ENCODE assay signal across 6 cellular contexts in the genomic region with DNA sequence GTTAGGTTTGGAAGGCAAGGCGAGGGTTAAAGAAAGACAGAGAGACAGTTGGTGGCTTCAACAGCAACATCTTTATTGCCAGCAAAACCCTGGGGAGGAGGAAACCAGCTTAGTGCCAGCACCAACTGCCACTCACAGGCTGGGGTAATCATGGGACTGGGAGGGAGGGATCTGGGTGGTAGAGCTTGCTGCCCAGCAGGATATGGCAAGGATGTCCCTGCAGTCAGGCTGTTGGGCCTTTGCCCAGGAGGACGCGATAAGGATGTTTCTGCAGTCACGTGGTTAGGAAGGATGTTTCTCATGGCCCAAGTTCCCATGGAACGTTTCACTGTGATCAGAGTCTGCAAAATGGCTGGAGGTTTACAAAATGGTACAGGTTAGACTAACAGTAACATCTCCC.
DNase-seq lines count a peak whose midpoint lies in the region; ATAC-seq, FAIRE-seq and TF ChIP-seq lines count a peak whose summit lies in the region.
"Not testable (repeated sequence)": the region's sequence is repeated elsewhere in the genome, so short reads cannot be mapped to it uniquely, and the experiment has no call there.

No MANE protein-coding gene starts in this region.

- not testable (repeated sequence) for H3K4me1 ChIP-seq in astrocyte (ENCODE audit: insufficient read depth, low read length); K562 (replicated peaks in 1 of 2; ENCODE audit: control insufficient read depth in 2 of 2, insufficient read depth in 2 of 2, low read length in 2 of 2); right cardiac atrium (ENCODE audit: control insufficient read depth, insufficient read depth, low read length); testis

- not testable (repeated sequence) for H3K9me1 ChIP-seq in K562 (ENCODE audit: control insufficient read depth, insufficient read depth, low read length)

- H3K4me2 ChIP-seq in astrocyte (ENCODE audit: low read length); K562 (ENCODE audit: insufficient read depth, low read length): not testable (repeated sequence)

- POLR2A ChIA-PET in K562 (lab: Yijun Ruan, JAX) = not testable (repeated sequence)

- CTCF ChIA-PET in K562 (lab: Yijun Ruan, JAX; ENCODE audit: low intra/inter-chr PET ratio) = not testable (repeated sequence)

- not testable (repeated sequence) for H3K9me3 Mint-ChIP-seq in astrocyte (ENCODE audit: unreplicated experiment)

- TF ChIP-seq POLR2A in K562 (conservative IDR thresholded peaks at IDR 0.05); testis (IDR thresholded peaks at IDR 0.05): not testable (repeated sequence)

- H3K27me3 ChIP-seq in MG63; astrocyte (ENCODE audit: insufficient read depth, low read length); K562 (ENCODE audit: control insufficient read depth in 2 of 2, insufficient read depth in 2 of 2, low read length in 2 of 2); right cardiac atrium (ENCODE audit: control insufficient read depth, insufficient read depth); testis: not testable (repeated sequence)

- TF ChIP-seq CTCF in astrocyte (IDR thresholded peaks at IDR 0.05; ENCODE audit: insufficient read depth, low read depth, low read length); K562 (IDR thresholded peaks at IDR 0.05 in 2 of 3, conservative IDR thresholded peaks at IDR 0.05 in 1 of 3; ENCODE audit: insufficient read depth in 2 of 3, low read depth in 1 of 3, low read length in 3 of 3); testis (IDR thresholded peaks at IDR 0.05): not testable (repeated sequence)

- H3K4me3 ChIP-seq in MG63; astrocyte (ENCODE audit: insufficient read depth, low read depth, low read length); K562; right cardiac atrium (ENCODE audit: low read length); testis: not testable (repeated sequence)

- H3K27me3 Mint-ChIP-seq in astrocyte (ENCODE audit: low read depth, unreplicated experiment) = not testable (repeated sequence)

- H3K27ac ChIP-seq in astrocyte (ENCODE audit: low read depth, low read length); K562 (ENCODE audit: extremely low read depth, low read depth, low read length); right cardiac atrium (ENCODE audit: low read length); testis: not testable (repeated sequence)

- not testable (repeated sequence) for H3K79me2 ChIP-seq in astrocyte (ENCODE audit: insufficient read depth, low read length); K562 (ENCODE audit: control insufficient read depth, insufficient read depth, low read length)

- H4K20me1 ChIP-seq in astrocyte (ENCODE audit: insufficient read depth, low read length); K562 (replicated peaks; ENCODE audit: control insufficient read depth, insufficient read depth, low read length): not testable (repeated sequence)

- not testable (repeated sequence) for BruUV-seq in K562 (replicated peaks; lab: Mats Ljungman, UMichigan)

- 0% methylated on average over 1 of the region's 5 CpGs for WGBS in K562 (ENCODE audit: insufficient coverage, low coverage, missing lambda C conversion rate)
- WGBS in right cardiac atrium = 50% methylated on average over 5 of the region's 5 CpGs
- WGBS in testis, 2 donors = 28 to 73% methylated on average over 3 to 5 of the region's 5 CpGs

- not testable (repeated sequence) for TF ChIP-seq RAD21 in K562 (CRISPR knock-in tag; conservative IDR thresholded peaks at IDR 0.05 in 1 of 2, IDR thresholded peaks at IDR 0.05 in 1 of 2)

- H3K9me3 ChIP-seq in MG63; astrocyte (ENCODE audit: insufficient read depth, low read depth, low read length); K562 (replicated peaks; ENCODE audit: control insufficient read depth, insufficient read depth, low read depth, low read length); right cardiac atrium (ENCODE audit: control insufficient read depth, low read length); testis: not testable (repeated sequence)

- H3K36me3 Mint-ChIP-seq in astrocyte (ENCODE audit: low read depth, unreplicated experiment) = not testable (repeated sequence)

- not testable (repeated sequence) for H3K4me1 Mint-ChIP-seq in astrocyte (ENCODE audit: low read depth, unreplicated experiment)

- not testable (repeated sequence) for H3K9ac ChIP-seq in astrocyte (ENCODE audit: low read length); K562 (ENCODE audit: insufficient read depth in 1 of 2, low read depth in 2 of 2, low read length in 2 of 2)

- H3K36me3 ChIP-seq in MG63; astrocyte (ENCODE audit: insufficient read depth, low read length); K562 (ENCODE audit: control insufficient read depth, insufficient read depth, low read length); testis (ENCODE audit: low read depth, missing control alignments): not testable (repeated sequence)

- in situ Hi-C loops in K562 (cut with MboI) = not testable (repeated sequence)

- peak; percentile 23 for DNase-seq in MG63
- DNase-seq in astrocyte (ENCODE audit: low read depth); K562 (ENCODE audit: extremely low read depth in 1 of 4, low spot score in 3 of 4); right cardiac atrium: not testable (repeated sequence)
- DNase-seq in left cardiac atrium = peak; percentile 35
- peak; percentile 57 for DNase-seq in testis

- intact Hi-C loops in K562 (cut with micrococcal nuclease); left cardiac atrium (cut with DNase I); right cardiac atrium (cut with DNase I); testis (cut with DNase I; ENCODE audit: low total_unique reads): not testable (repeated sequence)

- ATAC-seq in K562, left cardiac atrium: not testable (repeated sequence)
- peak; percentile 26 to 59 for ATAC-seq in right cardiac atrium

- H2AFZ ChIP-seq in astrocyte (ENCODE audit: low read depth, low read length); K562 (ENCODE audit: low read depth, low read length): not testable (repeated sequence)

- not testable (repeated sequence) for FAIRE-seq in astrocyte (lab: Jason Lieb, UNC); K562 (lab: Jason Lieb, UNC)

- TF ChIP-seq EP300 in K562 (IDR thresholded peaks at IDR 0.05; ENCODE audit: low read length) = not testable (repeated sequence)

- H3K27ac Mint-ChIP-seq in astrocyte (ENCODE audit: unreplicated experiment) = peak overlapping the region; percentile 77

- not testable (repeated sequence) for H3K4me3 Mint-ChIP-seq in astrocyte (ENCODE audit: unreplicated experiment)

TF ChIP-seq in K562, 482 proteins besides CTCF, POLR2A, EP300 and RAD21:
- TF ChIP-seq, protein P1, sequence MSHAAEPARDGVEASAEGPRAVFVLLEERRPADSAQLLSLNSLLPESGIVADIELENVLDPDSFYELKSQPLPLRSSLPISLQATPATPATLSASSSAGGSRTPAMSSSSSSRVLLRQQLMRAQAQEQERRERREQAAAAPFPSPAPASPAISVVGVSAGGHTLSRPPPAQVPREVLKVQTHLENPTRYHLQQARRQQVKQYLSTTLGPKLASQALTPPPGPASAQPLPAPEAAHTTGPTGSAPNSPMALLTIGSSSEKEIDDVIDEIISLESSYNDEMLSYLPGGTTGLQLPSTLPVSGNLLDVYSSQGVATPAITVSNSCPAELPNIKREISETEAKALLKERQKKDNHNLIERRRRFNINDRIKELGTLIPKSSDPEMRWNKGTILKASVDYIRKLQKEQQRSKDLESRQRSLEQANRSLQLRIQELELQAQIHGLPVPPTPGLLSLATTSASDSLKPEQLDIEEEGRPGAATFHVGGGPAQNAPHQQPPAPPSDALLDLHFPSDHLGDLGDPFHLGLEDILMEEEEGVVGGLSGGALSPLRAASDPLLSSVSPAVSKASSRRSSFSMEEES (CRISPR knock-in tag; IDR thresholded peaks at IDR 0.05) = peak; percentile 42; the same call in 1 of the 2 replicates
- TF ChIP-seq RAD51 (IDR thresholded peaks at IDR 0.05; ENCODE audit: borderline replicate concordance, low read depth) = 0 out of 2 replicates have a peak, but pooled peaks have one; percentile 14
